8 cellular contexts compared by ENCODE assay signal in the genomic region with DNA sequence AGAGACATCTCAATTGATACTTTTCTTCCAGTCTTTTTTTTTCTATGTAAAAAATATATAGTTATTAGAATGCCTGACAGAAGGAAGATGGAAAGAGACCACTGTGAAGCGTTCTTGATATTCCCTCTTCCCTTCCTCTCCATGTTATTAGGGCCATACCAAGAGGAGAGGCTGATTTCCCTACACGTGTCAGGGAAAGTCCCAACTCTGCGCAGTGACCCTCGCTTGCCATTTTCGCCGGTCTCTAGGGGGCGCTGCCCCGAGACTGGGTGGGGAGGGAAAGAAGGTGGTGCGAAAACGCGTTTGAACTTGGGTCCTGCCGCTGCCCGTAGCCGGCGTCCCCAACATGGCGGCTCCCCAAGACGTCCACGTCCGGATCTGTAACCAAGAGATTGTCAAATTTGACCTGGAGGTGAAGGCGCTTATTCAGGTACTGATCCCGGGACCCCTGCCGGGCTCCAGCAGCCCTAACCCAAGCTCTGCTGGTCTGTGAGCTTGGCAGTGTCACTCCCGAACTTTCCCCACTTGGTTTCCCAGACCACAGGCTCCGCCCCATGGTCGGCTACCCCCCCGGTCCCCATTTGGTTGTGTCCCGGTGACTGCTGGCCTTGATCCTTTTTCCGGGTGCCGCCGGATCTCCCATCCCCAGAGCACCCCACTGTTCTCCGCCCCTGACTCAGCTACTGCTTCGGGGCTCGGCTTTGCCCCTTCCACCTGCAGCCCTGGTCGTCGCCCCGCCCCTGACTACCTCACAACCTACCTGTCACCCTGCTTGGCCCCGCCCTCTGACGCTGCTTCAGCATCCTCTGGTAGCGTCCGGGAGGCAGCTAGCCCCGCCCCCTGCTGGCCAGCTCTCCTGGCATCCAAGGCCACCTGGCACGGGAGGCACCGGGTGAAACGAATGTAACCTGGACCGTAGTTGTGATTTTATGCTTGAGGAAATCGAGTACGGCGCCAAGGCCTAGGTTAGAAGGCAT. TPM values are rescaled to one million over a fixed set of nuclear protein-coding genes. Genes with fewer than 3 reads are reported as not detected.
DNase-seq lines count a peak whose midpoint lies in the region; ATAC-seq and TF ChIP-seq lines count a peak whose summit lies in the region.

A gene with protein sequence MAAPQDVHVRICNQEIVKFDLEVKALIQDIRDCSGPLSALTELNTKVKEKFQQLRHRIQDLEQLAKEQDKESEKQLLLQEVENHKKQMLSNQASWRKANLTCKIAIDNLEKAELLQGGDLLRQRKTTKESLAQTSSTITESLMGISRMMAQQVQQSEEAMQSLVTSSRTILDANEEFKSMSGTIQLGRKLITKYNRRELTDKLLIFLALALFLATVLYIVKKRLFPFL (plus strand): TSS at position 332 of the 977 bp plus-strand sequence. CDS start 15 bp downstream, at position 347.

- CTCF ChIA-PET in RWPE1 (lab: Yijun Ruan, JAX) = interaction anchor here (0.6 to 2.0 kb wide), 9 partner anchors 9 to 331 kb away, joined by 3 to 8 read pairs (median 5); no protein-coding TSS in a partner anchor
- CTCF ChIA-PET in naive thymus-derived CD4-positive, alpha-beta T cell (lab: Charles Lee) = interaction anchor here (1.0 to 3.7 kb wide), 5 partner anchors 9 to 165 kb away, joined by 3 to 22 read pairs (median 6); a partner anchor contains a TSS

- H3K4me3 ChIP-seq in LNCaP clone FGC (ENCODE audit: low read depth, low read length) (peak within 1 kb of the TSS; percentile 84), fibroblast of lung (replicated peaks in 1 of 4; ENCODE audit: control extremely low read depth in 1 of 4, insufficient read depth in 1 of 4, low read depth in 3 of 4, low read length in 4 of 4) (peak within 1 kb of the TSS; percentile 86 to 96 (median 90))
- peak within 1 kb of the TSS; percentile 100 for H3K4me3 ChIP-seq in naive thymus-derived CD4-positive, alpha-beta T cell (ENCODE audit: low read length)

- H3K27me3 ChIP-seq in fibroblast of lung (ENCODE audit: control insufficient read depth, insufficient read depth, low read length) = no peaks in the 10 kb centered on the region
- H3K27me3 ChIP-seq in naive thymus-derived CD4-positive, alpha-beta T cell (ENCODE audit: control insufficient read depth in 2 of 2, insufficient read depth in 2 of 2, low read length in 2 of 2) = no peaks in the 10 kb centered on the region

- no peaks in the 10 kb centered on the region for H3K9me3 ChIP-seq in fibroblast of lung (ENCODE audit: control insufficient read depth, insufficient read depth, low read depth, low read length)
- no peaks in the 10 kb centered on the region for H3K9me3 ChIP-seq in naive thymus-derived CD4-positive, alpha-beta T cell (ENCODE audit: control insufficient read depth in 2 of 3, low read length in 3 of 3)

- intact Hi-C loops in naive thymus-derived CD4-positive, alpha-beta T cell (cut with micrococcal nuclease) = loop anchor here (1.0 to 10.0 kb wide), 15 partner anchors 60 to 1757 kb away; a partner anchor contains a TSS

- peak within 1 kb of the TSS; percentile 91 for H3K9ac ChIP-seq in fibroblast of lung (ENCODE audit: insufficient read depth, low read length)

- H3K27ac ChIP-seq in RWPE1 (peak within 1 kb of the TSS; percentile 83), fibroblast of lung (ENCODE audit: insufficient read depth, low read length) (peak within 1 kb of the TSS; percentile 88)
- H3K27ac ChIP-seq in naive thymus-derived CD4-positive, alpha-beta T cell (ENCODE audit: low read depth, low read length) = peak within 1 kb of the TSS; percentile 98

- POLR2A ChIA-PET in RWPE1 (lab: Yijun Ruan, JAX; ENCODE audit: low non-redundant PET) = interaction anchor here (0.8 kb wide), 1 partner anchor 88 kb away, joined by 3 read pairs; no protein-coding TSS in a partner anchor
- POLR2A ChIA-PET in naive thymus-derived CD4-positive, alpha-beta T cell (lab: Charles Lee) = interaction anchor here (0.5 to 1.5 kb wide), 10 partner anchors 10 to 185 kb away, joined by 3 to 14 read pairs (median 3); a partner anchor contains a TSS

- no peaks in the 10 kb centered on the region for H3K9me3 Mint-ChIP-seq in activated T-helper 17 cell treated with anti-CD3 and anti-CD28 coated beads, Interleukin-2, amount 50 U/mL, for 72 hours
- peaks cover 0 to 8% (median 0%) of the 10 kb centered on the region in 11 donors for H3K9me3 Mint-ChIP-seq in naive thymus-derived CD4-positive, alpha-beta T cell
- peaks cover 1 to 5% of the 10 kb centered on the region in 2 donors for H3K9me3 Mint-ChIP-seq in stimulated activated naive B cell treated with anti-CD40 and anti-IgM and Interleukin-4, amounts not matched to agents 10 μg/mL and 1 μg/mL and 100 μg/mL, for 72 hours

- H4K20me1 ChIP-seq in fibroblast of lung (ENCODE audit: control insufficient read depth, extremely low read depth, insufficient read depth, low read length) = no peaks in the 10 kb centered on the region

- TF ChIP-seq CTCF in LNCaP clone FGC (IDR thresholded peaks at IDR 0.05; ENCODE audit: control insufficient read depth, extremely low read depth, insufficient read depth) = peak; percentile 99
- TF ChIP-seq CTCF in RWPE1 (conservative IDR thresholded peaks at IDR 0.05; ENCODE audit: low read depth) = peak; percentile 97
- peak; percentile 98 for TF ChIP-seq CTCF in fibroblast of lung (conservative IDR thresholded peaks at IDR 0.05 in 1 of 2, IDR thresholded peaks at IDR 0.05 in 1 of 2; ENCODE audit: low read depth in 1 of 2, low read length in 2 of 2)

- peaks cover 33% of the 10 kb centered on the region for H3K36me3 Mint-ChIP-seq in activated T-helper 17 cell treated with anti-CD3 and anti-CD28 coated beads, Interleukin-2, amount 50 U/mL, for 72 hours (ENCODE audit: low read depth)
- H3K36me3 Mint-ChIP-seq in naive thymus-derived CD4-positive, alpha-beta T cell = peaks cover 8 to 23% (median 10%) of the 10 kb centered on the region in 5 donors
- H3K36me3 Mint-ChIP-seq in stimulated activated naive B cell treated with anti-CD40 and anti-IgM and Interleukin-4, amounts not matched to agents 10 μg/mL and 1 μg/mL and 100 μg/mL, for 72 hours = peaks cover 13 to 20% of the 10 kb centered on the region in 2 donors

- peak within 1 kb of the TSS; percentile 97 for H3K27ac Mint-ChIP-seq in activated T-helper 17 cell treated with anti-CD3 and anti-CD28 coated beads, Interleukin-2, amount 50 U/mL, for 72 hours
- peak within 1 kb of the TSS; percentile 96 to 99 (median 98) for H3K27ac Mint-ChIP-seq in naive thymus-derived CD4-positive, alpha-beta T cell
- H3K27ac Mint-ChIP-seq in stimulated activated naive B cell treated with anti-CD40 and anti-IgM and Interleukin-4, amounts not matched to agents 10 μg/mL and 1 μg/mL and 100 μg/mL, for 72 hours = peak within 1 kb of the TSS; percentile 100

- peaks cover 4% of the 10 kb centered on the region for H3K79me2 ChIP-seq in fibroblast of lung (ENCODE audit: control insufficient read depth, insufficient read depth, low read length)

- peak; percentile 96 for ATAC-seq in activated T-helper 17 cell treated with anti-CD3 and anti-CD28 coated beads, Interleukin-2, amount 50 U/mL, for 72 hours (replicated peaks)
- ATAC-seq in naive thymus-derived CD4-positive, alpha-beta T cell = peak; percentile 94
- peak; percentile 96 to 97 for ATAC-seq in stimulated activated naive B cell treated with anti-CD40 and anti-IgM and Interleukin-4, amounts not matched to agents 10 μg/mL and 1 μg/mL and 100 μg/mL, for 72 hours (replicated peaks)

- no peaks in the 10 kb centered on the region for H3K4me1 Mint-ChIP-seq in activated T-helper 17 cell treated with anti-CD3 and anti-CD28 coated beads, Interleukin-2, amount 50 U/mL, for 72 hours
- H3K4me1 Mint-ChIP-seq in naive thymus-derived CD4-positive, alpha-beta T cell = peaks cover 5 to 21% (median 16%) of the 10 kb centered on the region in 7 donors
- peaks cover 5 to 8% of the 10 kb centered on the region in 2 donors for H3K4me1 Mint-ChIP-seq in stimulated activated naive B cell treated with anti-CD40 and anti-IgM and Interleukin-4, amounts not matched to agents 10 μg/mL and 1 μg/mL and 100 μg/mL, for 72 hours

- H3K27me3 Mint-ChIP-seq in activated T-helper 17 cell treated with anti-CD3 and anti-CD28 coated beads, Interleukin-2, amount 50 U/mL, for 72 hours = no peaks in the 10 kb centered on the region
- no peaks in the 10 kb centered on the region for H3K27me3 Mint-ChIP-seq in naive thymus-derived CD4-positive, alpha-beta T cell
- H3K27me3 Mint-ChIP-seq in stimulated activated naive B cell treated with anti-CD40 and anti-IgM and Interleukin-4, amounts not matched to agents 10 μg/mL and 1 μg/mL and 100 μg/mL, for 72 hours = no peaks in the 10 kb centered on the region

- peaks cover 2% of the 10 kb centered on the region for H3K36me3 ChIP-seq in fibroblast of lung (ENCODE audit: control insufficient read depth, insufficient read depth, low read length)
- peaks cover 3 to 29% (median 7%) of the 10 kb centered on the region in 3 experiments for H3K36me3 ChIP-seq in naive thymus-derived CD4-positive, alpha-beta T cell (ENCODE audit: control insufficient read depth in 2 of 3, insufficient read depth in 3 of 3, low read length in 3 of 3)

- H2AFZ ChIP-seq in fibroblast of lung (ENCODE audit: low read length) = peak within 1 kb of the TSS; percentile 96

- no peaks in the 10 kb centered on the region for H3K4me1 ChIP-seq in fibroblast of lung (ENCODE audit: control insufficient read depth, extremely low read depth, insufficient read depth, low read length)
- H3K4me1 ChIP-seq in naive thymus-derived CD4-positive, alpha-beta T cell (ENCODE audit: control insufficient read depth in 2 of 2, insufficient read depth in 2 of 2, low read length in 2 of 2) = no peaks in the 10 kb centered on the region

- DNase-seq in ELF-1 (ENCODE audit: low read depth, low spot score) (peak; percentile 98), H4 (ENCODE audit: low spot score) (peak; percentile 89), LNCaP clone FGC (ENCODE audit: low read depth) (peak; percentile 93), RWPE1 (ENCODE audit: low spot score) (peak; percentile 99), fibroblast of lung (ENCODE audit: low read depth in 2 of 2) (peak; percentile 90 to 93)
- peak; percentile 92 to 99 (median 96) for DNase-seq in naive thymus-derived CD4-positive, alpha-beta T cell
- peak; percentile 94 for DNase-seq in stimulated activated naive B cell treated with anti-CD40 and anti-IgM and Interleukin-4, amounts not matched to agents 10 μg/mL and 1 μg/mL and 100 μg/mL, for 72 hours

- peak within 1 kb of the TSS; percentile 79 for H3K4me2 ChIP-seq in fibroblast of lung (ENCODE audit: extremely low read depth, insufficient read depth, low read length)

- H3K4me3 Mint-ChIP-seq in activated T-helper 17 cell treated with anti-CD3 and anti-CD28 coated beads, Interleukin-2, amount 50 U/mL, for 72 hours = peak within 1 kb of the TSS; percentile 89
- H3K4me3 Mint-ChIP-seq in naive thymus-derived CD4-positive, alpha-beta T cell = peak within 1 kb of the TSS; percentile 93 to 99 (median 97)
- H3K4me3 Mint-ChIP-seq in stimulated activated naive B cell treated with anti-CD40 and anti-IgM and Interleukin-4, amounts not matched to agents 10 μg/mL and 1 μg/mL and 100 μg/mL, for 72 hours = peak within 1 kb of the TSS; percentile 97 to 100

RNA-seq across cellular contexts. Expression of the gene that starts here (rescaled TPM):
- total RNA-seq in H4 (2014; rRNA removed; shearing (Covaris generic)) = 25.2 and 39.2 TPM in 2 replicates
- total RNA-seq in activated T-helper 17 cell treated with anti-CD3 and anti-CD28 coated beads, Interleukin-2, amount 50 U/mL, for 72 hours = 10 to 100 TPM; 13.0 to 18.5 TPM
- total RNA-seq in fibroblast of lung = 17.5 and 23.9 TPM in 2 replicates
- polyA plus RNA-seq in fibroblast of lung = 23.0 and 23.5 TPM in 2 replicates
- polyA plus RNA-seq in fibroblast of lung (2012) = 15.4 and 17.7 TPM in 2 replicates
- polyA minus RNA-seq in fibroblast of lung (ENCODE audit: low replicate concordance) = 9.7 and 26.2 TPM in 2 replicates
- total RNA-seq in naive thymus-derived CD4-positive, alpha-beta T cell = 10 to 100 TPM in 3 of 5 experiments, 1 to 10 TPM in 2; 5.5 to 23.2 (median 15.3) TPM
- polyA plus RNA-seq in naive thymus-derived CD4-positive, alpha-beta T cell = 10 to 100 TPM in 1 of 2 donors, 1 to 10 TPM in 1; 5.8 to 19.6 TPM

Comparison
In these comparisons a context has a peak if more than half of its experiments do, and no peak if none do; other contexts are left out.
1. Peak in every context shown above with its lines: DNase-seq, ATAC-seq, H3K4me3 ChIP-seq and H3K27ac ChIP-seq.